8 cellular contexts compared by ENCODE assay signal in genomic region chr3:138417559-138417982, GRCh38. TPM values are rescaled to one million over a fixed set of nuclear protein-coding genes. Genes with fewer than 3 reads are reported as not detected.
A peak's percentile ranks its signal among the peaks of the same experiment; 100 is the strongest.
DNase-seq lines count a peak whose midpoint lies in the region; ATAC-seq, FAIRE-seq and TF ChIP-seq lines count a peak whose summit lies in the region.

No MANE protein-coding gene starts in this region.

- H3K36me3 ChIP-seq in bronchial epithelial cell (ENCODE audit: control insufficient read depth, insufficient read depth, low read length) (no peaks in the 10 kb centered on the region), kidney (ENCODE audit: control insufficient read depth in 1 of 2, insufficient read depth in 2 of 2, low read length in 2 of 2) (no peaks in the 10 kb centered on the region)

- 18% methylated on average over 6 of the region's 7 CpGs for WGBS in A549 (ENCODE audit: missing lambda C conversion rate)

- DNase-seq in A549 (ENCODE audit: low read depth in 1 of 2, low spot score in 1 of 2) (peak; percentile 70 to 79), NCI-H2227 (lab: John Stamatoyannopoulos, UW; ENCODE audit: unreplicated experiment) (peak; percentile 82), bronchial epithelial cell (ENCODE audit: low read depth) (peak; percentile 64), kidney (peak; percentile 85)
- peak; percentile 38 to 54 (median 41) for DNase-seq in stimulated activated CD4-positive, alpha-beta T cell treated with anti-CD3 and anti-CD28 coated beads, Interleukin-1b, Interleukin-23, amount 100 ng/mL, for 24 hours (ENCODE audit: low read depth in 4 of 4, low spot score in 1 of 4)

- CTCF ChIA-PET in A549 (lab: Yijun Ruan, JAX), result interaction anchor here (0.6 to 11.3 kb wide), 49 partner anchors 8 to 562 kb away, joined by 3 to 65 read pairs (median 4); no protein-coding TSS in a partner anchor

- no peak for TF ChIP-seq EP300 in A549 (IDR thresholded peaks at IDR 0.05)

- peak; percentile 77 to 80 for TF ChIP-seq RAD21 in A549 (conservative IDR thresholded peaks at IDR 0.05 in 1 of 2, IDR thresholded peaks at IDR 0.05 in 1 of 2)

- no peak overlapping the region for H3K4me2 ChIP-seq in A549

- H3K4me1 ChIP-seq in A549, result no peaks in the 10 kb centered on the region
- no peaks in the 10 kb centered on the region for H3K4me1 ChIP-seq in kidney (ENCODE audit: control insufficient read depth in 1 of 2, insufficient read depth in 1 of 2, low read depth in 1 of 2, low read length in 2 of 2)

- H3K9me3 ChIP-seq in A549 (no peaks in the 10 kb centered on the region), kidney (ENCODE audit: control insufficient read depth in 1 of 2, low read length in 2 of 2) (no peaks in the 10 kb centered on the region)

- peak; percentile 73 for TF ChIP-seq CTCF in A549 (IDR thresholded peaks at IDR 0.05)
- peak; percentile 95 for TF ChIP-seq CTCF in WI38 (IDR thresholded peaks at IDR 0.05; ENCODE audit: low read depth, low read length)
- peak; percentile 90 for TF ChIP-seq CTCF in bronchial epithelial cell (IDR thresholded peaks at IDR 0.05; ENCODE audit: insufficient read depth, low read length, severe bottlenecking)
- TF ChIP-seq CTCF in kidney (IDR thresholded peaks at IDR 0.05; ENCODE audit: borderline replicate concordance, extremely low read depth, insufficient read depth), result peak; percentile 89

- no peak for FAIRE-seq in A549 (lab: Jason Lieb, UNC)
- no peak for FAIRE-seq in bronchial epithelial cell (lab: Jason Lieb, UNC)
- FAIRE-seq in kidney (lab: Jason Lieb, UNC), result no peak

- H3K9ac ChIP-seq in kidney (ENCODE audit: low read length in 2 of 2), result no peak overlapping the region

- intact Hi-C loops in kidney (cut with DNase I), result no loop called here

- H3K4me3 ChIP-seq in A549 (no peak overlapping the region), WI38 (ENCODE audit: low read depth, low read length) (no peak overlapping the region), bronchial epithelial cell (ENCODE audit: low read depth, low read length) (no peak overlapping the region), kidney (ENCODE audit: low read length in 2 of 2) (no peak overlapping the region)

- TF ChIP-seq POLR2A in A549 (IDR thresholded peaks at IDR 0.05; ENCODE audit: low read length), result no peak

- POLR2A ChIA-PET in A549 (lab: Yijun Ruan, JAX), result interaction anchor here (0.5 to 1.0 kb wide), 3 partner anchors 17 to 506 kb away, joined by 4 read pairs; partner anchors contain the start of gene ESYT3

- H3K27me3 ChIP-seq in bronchial epithelial cell (ENCODE audit: control insufficient read depth, insufficient read depth, low read length), result no peaks in the 10 kb centered on the region

- H3K27ac ChIP-seq in A549 (no peak overlapping the region), kidney (ENCODE audit: low read depth in 2 of 2, low read length in 2 of 2) (no peak overlapping the region)

- ATAC-seq in A549, result peak; percentile 97 to 99
- ATAC-seq in GM18517 (IDR thresholded peaks at IDR 0.05; ENCODE audit: unreplicated experiment), result peak; percentile 70
- ATAC-seq in HG03103 (IDR thresholded peaks at IDR 0.05; ENCODE audit: low read depth, unreplicated experiment), result peak; percentile 68

TF ChIP-seq in A549, 52 proteins besides CTCF, POLR2A, EP300 and RAD21:
- no peak for TF ChIP-seq ATOH8 (CRISPR knock-in tag; IDR thresholded peaks at IDR 0.05; ENCODE audit: low read depth)
- TF ChIP-seq MAFK (IDR thresholded peaks at IDR 0.05; ENCODE audit: partially characterized antibody), result peak; percentile 77
- TF ChIP-seq NFE2L2 (conservative IDR thresholded peaks at IDR 0.05; ENCODE audit: low read length), result no peak
- no peak for TF ChIP-seq E2F6 (IDR thresholded peaks at IDR 0.05; ENCODE audit: borderline replicate concordance, low read depth)
- TF ChIP-seq REST (IDR thresholded peaks at IDR 0.05), result no peak
- TF ChIP-seq ZC3H11A (IDR thresholded peaks at IDR 0.05), result no peak
- no peak for TF ChIP-seq MAZ (IDR thresholded peaks at IDR 0.05; ENCODE audit: borderline replicate concordance, low read depth, low read length)
- TF ChIP-seq HMGXB4 (CRISPR knock-in tag; IDR thresholded peaks at IDR 0.05; ENCODE audit: borderline replicate concordance), result no peak
- TF ChIP-seq SMC3 (IDR thresholded peaks at IDR 0.05), result peak; percentile 74
- TF ChIP-seq ZFP36 (IDR thresholded peaks at IDR 0.05; ENCODE audit: borderline replicate concordance, partially characterized antibody), result no peak
- no peak for TF ChIP-seq MAX (IDR thresholded peaks at IDR 0.05)
- no peak for TF ChIP-seq BHLHE40 (IDR thresholded peaks at IDR 0.05; ENCODE audit: low read depth, low read length)
- TF ChIP-seq CBX8 (IDR thresholded peaks at IDR 0.05), result no peak
- no peak for TF ChIP-seq HES2 (IDR thresholded peaks at IDR 0.05)
- no peak for TF ChIP-seq MYC (IDR thresholded peaks at IDR 0.05; ENCODE audit: borderline replicate concordance, low read length)

RNA-seq across cellular contexts. Expression of gene ESYT3, which starts 16.8 kb away (rescaled TPM):
- polyA plus RNA-seq in A549 (2011; rRNA removed), result 0.92 and 1.0 TPM in 2 replicates
- 0.59 and 0.83 TPM in 2 replicates for polyA plus RNA-seq in A549 (2012; cell fraction: cytosol; rRNA removed)
- polyA plus RNA-seq in A549 (2012; cell fraction: nucleus; rRNA removed), result 2.9 and 3.0 TPM in 2 replicates
- 1.1 to 1.7 TPM (median 1.2 TPM) in 3 replicates for polyA plus RNA-seq in A549 (2017; fragmentation: RNase III; extraction: RNeasy Plus Mini Kit Qiagen cat#74134 plus additional on column Dnase treatment)
- polyA minus RNA-seq in A549 (2011; rRNA and poly(A)+ RNA removed), result 1.3 and 1.8 TPM in 2 replicates
- total RNA-seq in bronchial epithelial cell, result 1.1 and 2.9 TPM in 2 replicates
- 5.3 TPM for total RNA-seq in kidney
- 1.5 TPM for polyA plus RNA-seq in kidney (ENCODE audit: insufficient read depth, low read depth, low replicate concordance)
